Comparison of ENCODE assay signal across 8 cellular contexts in genomic region chr1:172699111-172699510, GRCh38. TPM values are rescaled to one million over a fixed set of nuclear protein-coding genes. Genes with fewer than 3 reads are reported as not detected.
A peak's percentile ranks its signal among the peaks of the same experiment; 100 is the strongest.
DNase-seq lines count a peak whose midpoint lies in the region; TF ChIP-seq lines count a peak whose summit lies in the region.

No MANE protein-coding gene starts in this region.

- H3K9me3 ChIP-seq in Loucy (ENCODE audit: insufficient read depth, low read depth, low read length): no peaks in the 10 kb centered on the region

- H3K4me2 ChIP-seq in Loucy (ENCODE audit: low read depth, low read length, poor library complexity, severe bottlenecking): peak overlapping the region; percentile 84

- peak overlapping the region; percentile 56 for H3K4me3 ChIP-seq in Loucy (ENCODE audit: low read length, poor library complexity, severe bottlenecking)

- H3F3A ChIP-seq in Loucy (ENCODE audit: low read depth): peaks cover 15% of the 10 kb centered on the region

- TF ChIP-seq CTCF in Loucy (conservative IDR thresholded peaks at IDR 0.05; ENCODE audit: low read length) (no peak), chondrocyte (IDR thresholded peaks at IDR 0.05) (no peak)

- H3K9me2 ChIP-seq in Loucy (replicated peaks; ENCODE audit: low read depth, low read length): no peaks in the 10 kb centered on the region

- H3K27me3 ChIP-seq in Loucy (ENCODE audit: insufficient read depth, low read length, poor library complexity, severe bottlenecking): no peaks in the 10 kb centered on the region

- no peak overlapping the region for H2AFZ ChIP-seq in Loucy (ENCODE audit: low read length)

- no peaks in the 10 kb centered on the region for H3K27me3 Mint-ChIP-seq in chondrocyte (ENCODE audit: low read depth)

- no peaks in the 10 kb centered on the region for H4K20me1 ChIP-seq in Loucy (ENCODE audit: insufficient read depth, low read length, poor library complexity, severe bottlenecking)

- H3K9ac ChIP-seq in Loucy (ENCODE audit: low read depth, low read length, poor library complexity, severe bottlenecking): peak overlapping the region; percentile 75

- H3K36me3 ChIP-seq in Loucy (ENCODE audit: insufficient read depth, low read length): no peaks in the 10 kb centered on the region

- H3K36me3 Mint-ChIP-seq in chondrocyte (ENCODE audit: low read depth): no peaks in the 10 kb centered on the region

- no peaks in the 10 kb centered on the region for H3K9me3 Mint-ChIP-seq in chondrocyte (ENCODE audit: low read depth)

- H3K79me2 ChIP-seq in Loucy (ENCODE audit: insufficient read depth, low read length): no peaks in the 10 kb centered on the region

- no peak overlapping the region for H3K4me3 Mint-ChIP-seq in chondrocyte (ENCODE audit: unreplicated experiment)

- peaks cover 5% of the 10 kb centered on the region for H3K4me1 Mint-ChIP-seq in chondrocyte (ENCODE audit: low read depth)

- peaks cover 80% of the 10 kb centered on the region for H3K4me1 ChIP-seq in Loucy (ENCODE audit: insufficient read depth, low read length, poor library complexity, severe bottlenecking)

- no peak overlapping the region for H3K27ac Mint-ChIP-seq in chondrocyte (ENCODE audit: unreplicated experiment)

- peak; percentile 77 for DNase-seq in NK-92 treated with Interleukin-12 subunit alpha and Interleukin-12 subunit beta, amount 100 ng/mL, for 24 hours (lab: John Stamatoyannopoulos, UW)
- DNase-seq in NK-92 (lab: John Stamatoyannopoulos, UW; ENCODE audit: unreplicated experiment) (no peak), iris pigment epithelial cell (ENCODE audit: low read depth) (peak; percentile 86), chondrocyte (ENCODE audit: low spot score) (no peak), NCI-H146 (lab: John Stamatoyannopoulos, UW) (no peak)
- peak; percentile 72 for DNase-seq in activated CD8-positive, alpha-beta memory T cell treated with anti-CD3 and anti-CD28 coated beads, Interleukin-2, amount 50 U/mL, for 48 hours
- peak; percentile 68 to 83 for DNase-seq in stimulated activated CD8-positive, alpha-beta memory T cell treated with anti-CD3 and anti-CD28 coated beads, Interleukin-7, amount 100 ng/mL, for 4 hours (ENCODE audit: low read depth in 2 of 2)

RNA-seq across cellular contexts. Expression of gene FASLG, which starts 40.2 kb away (rescaled TPM):
- not detected in 3 replicates for total RNA-seq in chondrocyte

Comparison
In these comparisons a context has a peak if more than half of its experiments do, and no peak if none do; other contexts are left out.
1. DNase-seq: peak in NK-92 treated with Interleukin-12 subunit alpha and Interleukin-12 subunit beta, amount 100 ng/mL, for 24 hours (single experiment), activated CD8-positive, alpha-beta memory T cell treated with anti-CD3 and anti-CD28 coated beads, Interleukin-2, amount 50 U/mL, for 48 hours (single experiment), iris pigment epithelial cell (single experiment) and stimulated activated CD8-positive, alpha-beta memory T cell treated with anti-CD3 and anti-CD28 coated beads, Interleukin-7, amount 100 ng/mL, for 4 hours (2 of 2); none in NK-92 (single experiment), chondrocyte (single experiment) and NCI-H146 (single experiment).